ENCODE assay signal across 9 cellular contexts in genomic region chr1:23217421-23218115, GRCh38.
DNase-seq lines count a peak whose midpoint lies in the region; ATAC-seq, FAIRE-seq and TF ChIP-seq lines count a peak whose summit lies in the region.
"Had no signal": no experiment of that assay in that cellular context is flagged by ENCODE, and none has a peak within 500 bp of the region (broad histone marks: within the 10 kb centered on the region; RNA-seq: fewer than 3 reads in every experiment).

A gene with protein sequence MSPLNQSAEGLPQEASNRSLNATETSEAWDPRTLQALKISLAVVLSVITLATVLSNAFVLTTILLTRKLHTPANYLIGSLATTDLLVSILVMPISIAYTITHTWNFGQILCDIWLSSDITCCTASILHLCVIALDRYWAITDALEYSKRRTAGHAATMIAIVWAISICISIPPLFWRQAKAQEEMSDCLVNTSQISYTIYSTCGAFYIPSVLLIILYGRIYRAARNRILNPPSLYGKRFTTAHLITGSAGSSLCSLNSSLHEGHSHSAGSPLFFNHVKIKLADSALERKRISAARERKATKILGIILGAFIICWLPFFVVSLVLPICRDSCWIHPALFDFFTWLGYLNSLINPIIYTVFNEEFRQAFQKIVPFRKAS (minus strand): TSS chr1:23217502. CDS start chr1:23194219, 23,283 bp downstream.

- H3K27me3 ChIP-seq in ACC112 (ENCODE audit: insufficient read depth, low read length) (peaks cover 22% of the 10 kb centered on the region), HL-60 (ENCODE audit: insufficient read depth, poor library complexity, severe bottlenecking) (peaks cover 40% of the 10 kb centered on the region), brain microvascular endothelial cell (replicated peaks) (peaks cover 9% of the 10 kb centered on the region)

- H3K79me2 ChIP-seq in ACC112 (ENCODE audit: control insufficient read depth, insufficient read depth, low read length, unreplicated experiment): no peaks in the 10 kb centered on the region

- H3K27me3 Mint-ChIP-seq in memory B cell: peaks cover 30% of the 10 kb centered on the region

- H3K9me3 Mint-ChIP-seq in memory B cell: no peaks in the 10 kb centered on the region

- H3K27ac ChIP-seq in ACC112 (ENCODE audit: low read depth, low read length): no peak within 1 kb of the TSS
- H3K27ac ChIP-seq in HL-60 (replicated peaks): no peak within 1 kb of the TSS
- H3K27ac ChIP-seq in brain microvascular endothelial cell: no peak within 1 kb of the TSS

- TF ChIP-seq CTCF in HL-60 (IDR thresholded peaks at IDR 0.05; ENCODE audit: insufficient read depth, low read length): no peak
- no peak for TF ChIP-seq CTCF in brain microvascular endothelial cell (IDR thresholded peaks at IDR 0.05; ENCODE audit: low read depth, low read length, missing control alignments)

- DNase-seq in HL-60 (ENCODE audit: low read depth in 1 of 2, low spot score in 1 of 2) (no peak), brain microvascular endothelial cell (no peak), memory B cell (ENCODE audit: low spot score in 2 of 2) (peak in 1 of 2 donors; percentile 31), urothelium cell line (ENCODE audit: low spot score) (peak; percentile 62), NK-92 (lab: John Stamatoyannopoulos, UW; ENCODE audit: unreplicated experiment) (no peak), NOMO-1 treated with DMSO at 0.1 percent for 48 hours (lab: John Stamatoyannopoulos, UW; ENCODE audit: unreplicated experiment) (no peak)

- peak within 1 kb of the TSS; percentile 27 for H3K4me3 Mint-ChIP-seq in memory B cell

- in situ Hi-C loops in brain microvascular endothelial cell (cut with HindIII; ENCODE audit: low pct_ligation_motif_present, low sequenced_read_pairs): no loop called here

- ATAC-seq in memory B cell (ENCODE audit: low read depth) (no peak), GM19023 (IDR thresholded peaks at IDR 0.05; ENCODE audit: unreplicated experiment) (no peak)

- H3K4me1 ChIP-seq in ACC112 (ENCODE audit: control insufficient read depth, insufficient read depth, low read length, unreplicated experiment): no peaks in the 10 kb centered on the region

- H3K36me3 Mint-ChIP-seq in memory B cell: peaks cover 4% of the 10 kb centered on the region

- H3K4me3 ChIP-seq in ACC112 (ENCODE audit: low read depth, low read length): peak within 1 kb of the TSS; percentile 65
- 0 out of 2 replicates have a peak within 1 kb of the TSS, but pooled peaks have one; percentile 5 for H3K4me3 ChIP-seq in HL-60 (replicated peaks; ENCODE audit: insufficient read depth, low read length)
- H3K4me3 ChIP-seq in brain microvascular endothelial cell (ENCODE audit: low read depth, low read length): peak within 1 kb of the TSS; percentile 34

- H3K36me3 ChIP-seq in ACC112 (ENCODE audit: insufficient read depth, low read length) (no peaks in the 10 kb centered on the region), brain microvascular endothelial cell (replicated peaks) (no peaks in the 10 kb centered on the region)

- FAIRE-seq in urothelium cell line (lab: Jason Lieb, UNC): no peak
- FAIRE-seq: colon had no signal

- H3K4me1 Mint-ChIP-seq in memory B cell: peaks cover 4% of the 10 kb centered on the region

- no peak within 1 kb of the TSS for H3K27ac Mint-ChIP-seq in memory B cell

- no peak within 1 kb of the TSS for H2AFZ ChIP-seq in ACC112 (ENCODE audit: low read length, unreplicated experiment)

Comparison
In these comparisons a context has a peak if more than half of its experiments do, and no peak if none do; other contexts are left out.
1. H3K4me3 ChIP-seq: peak in every context shown above with its lines; median percentile 65 in ACC112; 34 in brain microvascular endothelial cell; 5 in HL-60.